11 cellular contexts compared by ENCODE assay signal in genomic region chr15:85541744-85542143, GRCh38.
DNase-seq lines count a peak whose midpoint lies in the region; ATAC-seq and TF ChIP-seq lines count a peak whose summit lies in the region.
"Had no signal": no experiment of that assay in that cellular context is flagged by ENCODE, and none has a peak within 500 bp of the region (broad histone marks: within the 10 kb centered on the region; RNA-seq: fewer than 3 reads in every experiment).

No MANE protein-coding gene starts in this region.

- POLR2A ChIA-PET in activated CD4-positive, alpha-beta memory T cell treated with anti-CD3 and anti-CD28 coated beads for 36 hours (lab: Charles Lee), result interaction anchor here (0.8 to 2.5 kb wide), 9 partner anchors 14 to 162 kb away, joined by 3 to 27 read pairs (median 4); no protein-coding TSS in a partner anchor

- no peaks in the 10 kb centered on the region for H3K27me3 Mint-ChIP-seq in activated CD4-positive, alpha-beta memory T cell treated with anti-CD3 and anti-CD28 coated beads for 36 hours
- H3K27me3 Mint-ChIP-seq in stimulated activated naive B cell treated with anti-CD40 and anti-IgM and Interleukin-4, amounts not matched to agents 10 μg/mL and 1 μg/mL and 100 μg/mL, for 72 hours, result no peaks in the 10 kb centered on the region

- DNase-seq in activated T-cell treated with anti-CD3 and anti-CD28 coated beads for 48 hours (ENCODE audit: low read depth) (peak; percentile 13), NCI-H2171 treated with DMSO at 0.1 percent for 48 hours (lab: John Stamatoyannopoulos, UW) (no peak), omental fat pad (ENCODE audit: low spot score) (no peak), NCI-H82 (lab: John Stamatoyannopoulos, UW) (no peak)
- DNase-seq in activated T-cell treated with anti-CD3 and anti-CD28 coated beads, Interleukin-2, amount 50 U/mL, for 1 hour, result no peak
- peak; percentile 62 for DNase-seq in activated CD4-positive, alpha-beta memory T cell treated with anti-CD3 and anti-CD28 coated beads for 36 hours
- peak; percentile 35 for DNase-seq in stimulated activated naive B cell treated with anti-CD40 and anti-IgM and Interleukin-4, amounts not matched to agents 10 μg/mL and 1 μg/mL and 100 μg/mL, for 72 hours
- DNase-seq: activated naive CD4-positive, alpha-beta T cell treated with anti-CD3 and anti-CD28 coated beads, Interleukin-2, amount 50 U/mL, for 16 hours; C1 segment of cervical spinal cord; SHP77 had no signal

- H3K36me3 Mint-ChIP-seq in activated CD4-positive, alpha-beta memory T cell treated with anti-CD3 and anti-CD28 coated beads for 36 hours, result peaks cover 11% of the 10 kb centered on the region
- peaks cover 13 to 31% of the 10 kb centered on the region in 2 donors for H3K36me3 Mint-ChIP-seq in stimulated activated naive B cell treated with anti-CD40 and anti-IgM and Interleukin-4, amounts not matched to agents 10 μg/mL and 1 μg/mL and 100 μg/mL, for 72 hours

- peak; percentile 64 for ATAC-seq in HG02759 (IDR thresholded peaks at IDR 0.05; ENCODE audit: unreplicated experiment)
- ATAC-seq in stimulated activated naive B cell treated with anti-CD40 and anti-IgM and Interleukin-4, amounts not matched to agents 10 μg/mL and 1 μg/mL and 100 μg/mL, for 72 hours (replicated peaks), result peak; percentile 90
- ATAC-seq in omental fat pad (ENCODE audit: low FRiP score), result no peak

- H3K27ac Mint-ChIP-seq in activated CD4-positive, alpha-beta memory T cell treated with anti-CD3 and anti-CD28 coated beads for 36 hours, result peak overlapping the region; percentile 61
- peak overlapping the region; percentile 57 for H3K27ac Mint-ChIP-seq in stimulated activated naive B cell treated with anti-CD40 and anti-IgM and Interleukin-4, amounts not matched to agents 10 μg/mL and 1 μg/mL and 100 μg/mL, for 72 hours

- no peak for TF ChIP-seq CTCF in omental fat pad (IDR thresholded peaks at IDR 0.05)

- H3K4me1 Mint-ChIP-seq in activated CD4-positive, alpha-beta memory T cell treated with anti-CD3 and anti-CD28 coated beads for 36 hours (ENCODE audit: low read depth), result peaks cover 65% of the 10 kb centered on the region
- peaks cover 60 to 75% of the 10 kb centered on the region in 2 donors for H3K4me1 Mint-ChIP-seq in stimulated activated naive B cell treated with anti-CD40 and anti-IgM and Interleukin-4, amounts not matched to agents 10 μg/mL and 1 μg/mL and 100 μg/mL, for 72 hours

- peak overlapping the region; percentile 20 for H3K4me3 Mint-ChIP-seq in activated CD4-positive, alpha-beta memory T cell treated with anti-CD3 and anti-CD28 coated beads for 36 hours
- H3K4me3 Mint-ChIP-seq in stimulated activated naive B cell treated with anti-CD40 and anti-IgM and Interleukin-4, amounts not matched to agents 10 μg/mL and 1 μg/mL and 100 μg/mL, for 72 hours, result peak overlapping the region in 1 of 2 donors; percentile 14

- intact Hi-C loops in activated CD4-positive, alpha-beta memory T cell treated with anti-CD3 and anti-CD28 coated beads for 36 hours (cut with micrococcal nuclease), result loop anchor here (1.0 to 5.0 kb wide), 9 partner anchors 7 to 251 kb away; partner anchors contain the start of gene KLHL25

- H3K9me3 Mint-ChIP-seq in activated CD4-positive, alpha-beta memory T cell treated with anti-CD3 and anti-CD28 coated beads for 36 hours, result no peaks in the 10 kb centered on the region
- no peaks in the 10 kb centered on the region for H3K9me3 Mint-ChIP-seq in stimulated activated naive B cell treated with anti-CD40 and anti-IgM and Interleukin-4, amounts not matched to agents 10 μg/mL and 1 μg/mL and 100 μg/mL, for 72 hours

- CTCF ChIA-PET in activated CD4-positive, alpha-beta memory T cell treated with anti-CD3 and anti-CD28 coated beads for 36 hours (lab: Charles Lee), result interaction anchor here (0.7 to 3.2 kb wide), 7 partner anchors 8 to 211 kb away, joined by 3 to 13 read pairs (median 4); no protein-coding TSS in a partner anchor

Comparison
In these comparisons a context has a peak if more than half of its experiments do, and no peak if none do; other contexts are left out.
1. DNase-seq: peak in activated T-cell treated with anti-CD3 and anti-CD28 coated beads for 48 hours (single experiment), activated CD4-positive, alpha-beta memory T cell treated with anti-CD3 and anti-CD28 coated beads for 36 hours (single experiment) and stimulated activated naive B cell treated with anti-CD40 and anti-IgM and Interleukin-4, amounts not matched to agents 10 μg/mL and 1 μg/mL and 100 μg/mL, for 72 hours (single experiment); none in activated T-cell treated with anti-CD3 and anti-CD28 coated beads, Interleukin-2, amount 50 U/mL, for 1 hour (single experiment), NCI-H2171 treated with DMSO at 0.1 percent for 48 hours (single experiment), omental fat pad (single experiment) and NCI-H82 (single experiment).